In the genomic region with DNA sequence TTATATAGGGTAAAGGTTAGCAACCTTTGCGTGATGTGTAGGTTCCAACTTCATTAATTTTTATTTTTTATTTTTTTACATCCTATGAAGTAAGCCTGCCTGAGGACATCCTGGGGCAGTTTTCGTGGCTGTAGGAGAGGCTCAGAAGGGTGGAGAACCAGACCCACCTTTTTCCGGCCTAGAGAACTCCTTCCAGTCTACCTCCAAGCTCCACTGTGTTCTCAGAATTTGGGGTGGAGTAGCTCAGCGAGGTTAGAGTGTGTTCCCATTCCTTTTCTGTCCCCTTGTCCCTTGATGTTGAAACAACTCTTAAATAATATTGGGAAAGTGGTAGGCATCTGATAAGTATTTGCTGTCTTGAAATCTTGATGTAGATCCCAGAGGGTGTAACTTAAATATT, we compare ENCODE assay signal across 13 cellular contexts.
"Had no signal": no experiment of that assay in that cellular context is flagged by ENCODE, and none has a peak within 500 bp of the region (broad histone marks: within the 10 kb centered on the region; RNA-seq: fewer than 3 reads in every experiment).

No MANE protein-coding gene starts in this region.

- H3K4me1 ChIP-seq: esophagus squamous epithelium, gastroesophageal sphincter, vagina had no signal

- H3K4me3 ChIP-seq: esophagus squamous epithelium, gastroesophageal sphincter, mucosa of descending colon, stomach, vagina had no signal

- DNase-seq: effector memory CD8-positive, alpha-beta T cell; esophagus squamous epithelium; foreskin fibroblast; left colon; mucosa of descending colon; naive thymus-derived CD8-positive, alpha-beta T cell; stimulated activated naive CD4-positive, alpha-beta T cell had no signal

- H3K36me3 ChIP-seq: esophagus squamous epithelium, gastroesophageal sphincter, neutrophil, stomach, vagina had no signal

- H3K9me3 ChIP-seq: esophagus squamous epithelium, gastroesophageal sphincter, mucosa of descending colon, neutrophil, stomach, vagina had no signal

- ATAC-seq: effector memory CD8-positive, alpha-beta T cell; gastroesophageal sphincter; naive thymus-derived CD8-positive, alpha-beta T cell; sciatic nerve had no signal

- H3K27me3 ChIP-seq: esophagus squamous epithelium, gastroesophageal sphincter, neutrophil, stomach, vagina had no signal

- H3K27ac ChIP-seq: epithelial cell of prostate, esophagus squamous epithelium, gastroesophageal sphincter, neutrophil, vagina had no signal
